23 cellular contexts compared by ENCODE assay signal in the genomic region with DNA sequence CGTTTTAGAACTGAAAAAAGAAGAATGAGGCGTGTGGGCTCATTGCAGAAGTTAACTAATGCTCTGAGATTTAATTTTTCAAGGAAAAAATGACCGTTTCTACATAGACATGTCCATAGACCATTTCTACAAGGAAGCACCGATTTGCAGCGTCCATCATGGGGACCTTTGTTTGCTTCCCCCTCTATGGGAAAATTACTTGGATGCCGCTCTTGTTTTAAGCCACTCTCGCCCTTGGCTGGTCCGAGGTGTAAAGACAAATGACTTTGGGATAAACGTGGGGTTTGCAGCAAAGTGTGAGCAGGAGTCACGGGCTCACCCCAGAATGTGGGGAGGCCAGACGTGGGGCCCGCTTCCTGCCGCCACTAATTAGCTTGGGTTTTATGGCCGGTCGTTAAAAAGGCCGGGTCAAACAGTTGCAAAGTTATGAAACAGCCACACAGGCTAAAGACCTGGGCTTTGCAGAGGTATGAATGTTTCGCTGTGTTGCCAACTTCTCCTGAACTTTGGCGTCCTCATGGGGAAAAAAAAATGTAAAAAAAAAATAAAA.
"Had no signal": no experiment of that assay in that cellular context is flagged by ENCODE, and none has a peak within 500 bp of the region (broad histone marks: within the 10 kb centered on the region; RNA-seq: fewer than 3 reads in every experiment).

No MANE protein-coding gene starts in this region.

- H3K4me3 Mint-ChIP-seq: brain; memory B cell; naive thymus-derived CD4-positive, alpha-beta T cell; stimulated activated effector memory CD8-positive, alpha-beta T cell treated with anti-CD3 and anti-CD28 coated beads, Interleukin-12 subunit alpha, Interleukin-12 subunit beta, amount 100 ng/mL, for 72 hours; stimulated activated naive CD8-positive, alpha-beta T cell treated with anti-CD3 and anti-CD28 coated beads, Interleukin-15, amount 100 ng/mL, for 72 hours; T-cell; T-helper 2 cell treated with Interferon-gamma antibody and Interleukin-4, amounts not matched to agents 5 μg/mL and 100 μg/mL, for 36 hours had no signal

- ATAC-seq: activated CD4-positive, CD25-positive, alpha-beta regulatory T cell treated with anti-CD3 and anti-CD28 coated beads, Interleukin-2, amount 50 U/mL, for 24 hours; activated naive CD4-positive, alpha-beta T cell treated with anti-CD3 and anti-CD28 coated beads, Interleukin-2, amount 50 U/mL, for 72 hours; gastroesophageal sphincter; left cardiac atrium; naive thymus-derived CD4-positive, alpha-beta T cell; stimulated activated effector memory CD8-positive, alpha-beta T cell treated with anti-CD3 and anti-CD28 coated beads, Interleukin-12 subunit alpha, Interleukin-12 subunit beta, amount 100 ng/mL, for 72 hours; stimulated activated naive CD8-positive, alpha-beta T cell treated with anti-CD3 and anti-CD28 coated beads, Interleukin-15, amount 100 ng/mL, for 72 hours; T-cell had no signal

- H3K9me3 Mint-ChIP-seq: activated naive CD4-positive, alpha-beta T cell treated with anti-CD3 and anti-CD28 coated beads, Interleukin-2, amount 50 U/mL, for 72 hours had no signal

- H3K4me1 Mint-ChIP-seq: memory B cell; naive thymus-derived CD4-positive, alpha-beta T cell; stimulated activated effector memory CD8-positive, alpha-beta T cell treated with anti-CD3 and anti-CD28 coated beads, Interleukin-12 subunit alpha, Interleukin-12 subunit beta, amount 100 ng/mL, for 72 hours; stimulated activated naive CD8-positive, alpha-beta T cell treated with anti-CD3 and anti-CD28 coated beads, Interleukin-15, amount 100 ng/mL, for 72 hours; T-cell had no signal

- H3K36me3 Mint-ChIP-seq: brain; memory B cell; naive thymus-derived CD4-positive, alpha-beta T cell; stimulated activated effector memory CD8-positive, alpha-beta T cell treated with anti-CD3 and anti-CD28 coated beads, Interleukin-12 subunit alpha, Interleukin-12 subunit beta, amount 100 ng/mL, for 72 hours; T-cell had no signal

- DNase-seq: activated CD4-positive, alpha-beta T cell treated with anti-CD3 and anti-CD28 coated beads, Interleukin-2, amount 50 U/mL, for 1 hour; activated gamma-delta T cell treated with Interleukin-2 at 50 U/mL for 16 hours; activated T-cell treated with anti-CD3 and anti-CD28 coated beads, Interleukin-2, amount 50 U/mL, for 1 hour; aorta; dermis blood vessel endothelial cell; effector CD8-positive, alpha-beta T cell; head of caudate nucleus; islet precursor cell; left cardiac atrium; naive thymus-derived CD4-positive, alpha-beta T cell; ovary; stimulated activated CD4-positive, alpha-beta T cell treated with anti-CD3 and anti-CD28 coated beads, Interleukin-12 subunit alpha, Interleukin-12 subunit beta, amount 100 ng/mL, for 4 hours; stimulated activated CD4-positive, alpha-beta T cell treated with anti-CD3 and anti-CD28 coated beads, Interleukin-1b, Interleukin-23, amount 100 ng/mL, for 48 hours; stimulated activated naive CD8-positive, alpha-beta T cell treated with anti-CD3 and anti-CD28 coated beads, Interleukin-15, amount 100 ng/mL, for 72 hours; T-cell; tibial artery had no signal

- H3K27ac Mint-ChIP-seq: activated naive CD4-positive, alpha-beta T cell treated with anti-CD3 and anti-CD28 coated beads, Interleukin-2, amount 50 U/mL, for 72 hours; brain; memory B cell; naive thymus-derived CD4-positive, alpha-beta T cell; stimulated activated effector memory CD8-positive, alpha-beta T cell treated with anti-CD3 and anti-CD28 coated beads, Interleukin-12 subunit alpha, Interleukin-12 subunit beta, amount 100 ng/mL, for 72 hours; stimulated activated naive CD8-positive, alpha-beta T cell treated with anti-CD3 and anti-CD28 coated beads, Interleukin-15, amount 100 ng/mL, for 72 hours; T-cell; T-helper 2 cell treated with Interferon-gamma antibody and Interleukin-4, amounts not matched to agents 5 μg/mL and 100 μg/mL, for 36 hours had no signal
